In the genomic region with DNA sequence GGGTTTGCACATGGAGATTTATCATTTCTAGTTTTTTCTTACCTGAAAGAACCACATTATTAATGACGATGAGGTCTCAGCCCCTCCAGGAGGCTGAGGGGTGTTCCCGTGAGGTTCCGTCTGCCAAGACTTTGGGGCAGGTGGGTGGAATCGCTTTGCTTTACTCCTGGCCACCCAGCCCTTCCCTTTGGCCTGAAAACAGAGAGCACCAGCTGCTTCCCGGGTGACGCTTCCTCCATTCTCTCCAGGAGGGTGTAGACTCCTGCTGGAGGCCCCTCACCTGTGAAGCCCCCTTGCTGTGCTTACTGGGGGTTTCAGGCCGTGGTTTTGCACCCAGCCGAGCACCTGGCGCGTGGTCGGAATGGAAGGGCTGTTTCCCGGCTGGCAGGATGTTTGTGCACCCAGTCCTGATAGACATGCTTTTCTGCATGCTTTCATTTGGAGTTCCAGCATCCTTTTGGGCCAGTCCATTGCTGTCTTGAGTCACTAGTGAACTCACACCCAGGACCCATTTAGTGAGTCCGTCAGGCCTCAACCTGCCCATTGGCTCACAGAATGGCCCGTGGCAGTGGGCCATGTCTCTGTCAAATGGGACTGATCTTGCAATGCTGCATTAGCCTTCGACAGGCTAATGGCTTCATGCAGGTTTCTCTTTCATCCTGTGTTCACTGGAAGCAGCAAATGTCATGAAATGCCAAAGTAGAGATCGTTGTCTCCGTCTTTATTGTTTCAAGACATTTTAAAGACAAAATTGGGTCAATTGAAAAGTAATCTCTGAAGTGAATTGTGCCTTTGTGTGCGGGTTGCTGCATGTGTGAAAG, we compare ENCODE assay signal across 17 cellular contexts.
DNase-seq lines count a peak whose midpoint lies in the region; ATAC-seq, FAIRE-seq and TF ChIP-seq lines count a peak whose summit lies in the region.
"Had no signal": no experiment of that assay in that cellular context is flagged by ENCODE, and none has a peak within 500 bp of the region (broad histone marks: within the 10 kb centered on the region; RNA-seq: fewer than 3 reads in every experiment).

No MANE protein-coding gene starts in this region.

- H3K36me3 ChIP-seq in keratinocyte (ENCODE audit: control insufficient read depth in 2 of 2, extremely low read depth in 1 of 2, insufficient read depth in 2 of 2, low read length in 2 of 2): no peaks in the 10 kb centered on the region
- H3K36me3 ChIP-seq: right lobe of liver had no signal

- peak; percentile 66 for FAIRE-seq in keratinocyte (lab: Jason Lieb, UNC)
- FAIRE-seq: HepG2 had no signal

- POLR2A ChIA-PET in activated CD8-positive, alpha-beta T cell treated with anti-CD3 and anti-CD28 coated beads, Interleukin-2, amount 10 ng/mL, durations not matched to agents 7 days and 5 days (lab: Charles Lee): no interaction called here

- TF ChIP-seq CTCF in natural killer cell (IDR thresholded peaks at IDR 0.05) (no peak), keratinocyte (optimal IDR thresholded peaks at IDR 0.05 in 1 of 3, IDR thresholded peaks at IDR 0.05 in 1 of 3, conservative IDR thresholded peaks at IDR 0.05 in 1 of 3; ENCODE audit: extremely low read depth in 1 of 3, insufficient read depth in 2 of 3, low read length in 3 of 3) (no peak), HFFc6 (IDR thresholded peaks at IDR 0.05) (no peak)

- peak overlapping the region in 1 of 2 donors; percentile 11 for H3K27ac Mint-ChIP-seq in natural killer cell treated with Interleukin-12 subunit alpha and Interleukin-12 subunit beta and Interleukin-15 and Interleukin-18, amount 100 ng/mL, for 72 hours
- peak overlapping the region in 1 of 2 donors; percentile 33 for H3K27ac Mint-ChIP-seq in natural killer cell
- peak overlapping the region; percentile 48 for H3K27ac Mint-ChIP-seq in activated CD8-positive, alpha-beta T cell treated with anti-CD3 and anti-CD28 coated beads, Interleukin-2, amount 10 ng/mL, durations not matched to agents 7 days and 5 days
- no peak overlapping the region for H3K27ac Mint-ChIP-seq in HFFc6

- CTCF ChIA-PET in activated CD8-positive, alpha-beta T cell treated with anti-CD3 and anti-CD28 coated beads, Interleukin-2, amount 10 ng/mL, durations not matched to agents 7 days and 5 days (lab: Charles Lee): no interaction called here

- H3K9me1 ChIP-seq in keratinocyte (ENCODE audit: control insufficient read depth, extremely low read depth, insufficient read depth, low read length): no peaks in the 10 kb centered on the region

- H3K27me3 ChIP-seq in keratinocyte (ENCODE audit: control insufficient read depth, extremely low read depth, insufficient read depth, low read length): no peaks in the 10 kb centered on the region
- H3K27me3 ChIP-seq: right lobe of liver had no signal

- no peak overlapping the region for H3K27ac ChIP-seq in keratinocyte (ENCODE audit: control insufficient read depth, insufficient read depth, low read length)
- H3K27ac ChIP-seq: right lobe of liver had no signal

- no peaks in the 10 kb centered on the region for H3K9me3 ChIP-seq in keratinocyte (ENCODE audit: control insufficient read depth, low read depth, low read length)
- H3K9me3 ChIP-seq: right lobe of liver had no signal

- no peaks in the 10 kb centered on the region for H4K20me1 ChIP-seq in keratinocyte (ENCODE audit: control insufficient read depth, extremely low read depth, insufficient read depth, low read length)

- H3K9ac ChIP-seq in keratinocyte (ENCODE audit: control insufficient read depth, extremely low read depth, insufficient read depth, low read length): no peak overlapping the region

- dilution Hi-C loops in keratinocyte (cut with MboI; ENCODE audit: extremely low pct_ligation_motif_present, low sequenced_read_pairs): no loop called here

- no peak for ATAC-seq in natural killer cell treated with Interleukin-12 subunit alpha and Interleukin-12 subunit beta and Interleukin-15 and Interleukin-18, amount 100 ng/mL, for 72 hours
- ATAC-seq in natural killer cell (no peak), HG03039 (IDR thresholded peaks at IDR 0.05; ENCODE audit: unreplicated experiment) (no peak), HG02798 (IDR thresholded peaks at IDR 0.05; ENCODE audit: poor library complexity, unreplicated experiment) (no peak)
- ATAC-seq in activated CD8-positive, alpha-beta T cell treated with anti-CD3 and anti-CD28 coated beads, Interleukin-2, amount 10 ng/mL, durations not matched to agents 7 days and 5 days: no peak
- ATAC-seq: HepG2 had no signal

- H3K4me2 ChIP-seq in keratinocyte (ENCODE audit: control insufficient read depth, extremely low read depth, insufficient read depth, low read depth, low read length): peak overlapping the region; percentile 54

- peaks cover 9% of the 10 kb centered on the region for H3K4me1 ChIP-seq in keratinocyte (ENCODE audit: control insufficient read depth, extremely low read depth, insufficient read depth, low read length)
- H3K4me1 ChIP-seq: right lobe of liver had no signal

- H3K4me3 ChIP-seq in keratinocyte (ENCODE audit: control insufficient read depth in 2 of 3, extremely low read depth in 1 of 3, insufficient read depth in 2 of 3, low read depth in 1 of 3, low read length in 3 of 3): no peak overlapping the region
- H3K4me3 ChIP-seq: right lobe of liver had no signal

- H3K79me2 ChIP-seq in keratinocyte (ENCODE audit: control insufficient read depth, insufficient read depth, low read length): no peaks in the 10 kb centered on the region

- no peaks in the 10 kb centered on the region for H3K36me3 Mint-ChIP-seq in natural killer cell treated with Interleukin-12 subunit alpha and Interleukin-12 subunit beta and Interleukin-15 and Interleukin-18, amount 100 ng/mL, for 72 hours
- H3K36me3 Mint-ChIP-seq in natural killer cell (no peaks in the 10 kb centered on the region), HFFc6 (ENCODE audit: low read depth) (no peaks in the 10 kb centered on the region)
- no peaks in the 10 kb centered on the region for H3K36me3 Mint-ChIP-seq in activated CD8-positive, alpha-beta T cell treated with anti-CD3 and anti-CD28 coated beads, Interleukin-2, amount 10 ng/mL, durations not matched to agents 7 days and 5 days (ENCODE audit: low read depth)

- no peak overlapping the region for H2AFZ ChIP-seq in keratinocyte (ENCODE audit: control insufficient read depth, low read length)

- intact Hi-C loops in natural killer cell (cut with micrococcal nuclease): no loop called here

- H3K4me3 Mint-ChIP-seq in natural killer cell treated with Interleukin-12 subunit alpha and Interleukin-12 subunit beta and Interleukin-15 and Interleukin-18, amount 100 ng/mL, for 72 hours: no peak overlapping the region
- H3K4me3 Mint-ChIP-seq in natural killer cell: no peak overlapping the region
- H3K4me3 Mint-ChIP-seq in activated CD8-positive, alpha-beta T cell treated with anti-CD3 and anti-CD28 coated beads, Interleukin-2, amount 10 ng/mL, durations not matched to agents 7 days and 5 days: no peak overlapping the region
- no peak overlapping the region for H3K4me3 Mint-ChIP-seq in HFFc6

- no peaks in the 10 kb centered on the region for H3K9me3 Mint-ChIP-seq in natural killer cell treated with Interleukin-12 subunit alpha and Interleukin-12 subunit beta and Interleukin-15 and Interleukin-18, amount 100 ng/mL, for 72 hours
- H3K9me3 Mint-ChIP-seq in natural killer cell (no peaks in the 10 kb centered on the region), HFFc6 (no peaks in the 10 kb centered on the region)
- H3K9me3 Mint-ChIP-seq in activated CD8-positive, alpha-beta T cell treated with anti-CD3 and anti-CD28 coated beads, Interleukin-2, amount 10 ng/mL, durations not matched to agents 7 days and 5 days (ENCODE audit: insufficient read depth): no peaks in the 10 kb centered on the region

- H3K4me1 Mint-ChIP-seq in natural killer cell treated with Interleukin-12 subunit alpha and Interleukin-12 subunit beta and Interleukin-15 and Interleukin-18, amount 100 ng/mL, for 72 hours (ENCODE audit: low read depth in 2 of 2): peaks cover 5 to 6% of the 10 kb centered on the region in 2 donors
- H3K4me1 Mint-ChIP-seq in natural killer cell: peaks cover 10 to 16% of the 10 kb centered on the region in 2 donors
- H3K4me1 Mint-ChIP-seq in activated CD8-positive, alpha-beta T cell treated with anti-CD3 and anti-CD28 coated beads, Interleukin-2, amount 10 ng/mL, durations not matched to agents 7 days and 5 days (ENCODE audit: low read depth): no peaks in the 10 kb centered on the region
- H3K4me1 Mint-ChIP-seq in HFFc6 (ENCODE audit: low read depth): no peaks in the 10 kb centered on the region

- H3K27me3 Mint-ChIP-seq in natural killer cell treated with Interleukin-12 subunit alpha and Interleukin-12 subunit beta and Interleukin-15 and Interleukin-18, amount 100 ng/mL, for 72 hours: no peaks in the 10 kb centered on the region
- H3K27me3 Mint-ChIP-seq in natural killer cell (ENCODE audit: low read depth in 2 of 2): no peaks in the 10 kb centered on the region
- H3K27me3 Mint-ChIP-seq in activated CD8-positive, alpha-beta T cell treated with anti-CD3 and anti-CD28 coated beads, Interleukin-2, amount 10 ng/mL, durations not matched to agents 7 days and 5 days (ENCODE audit: low read depth): no peaks in the 10 kb centered on the region
- H3K27me3 Mint-ChIP-seq in HFFc6 (ENCODE audit: insufficient read depth): no peaks in the 10 kb centered on the region; the same call in none of the 2 replicates

- DNase-seq in natural killer cell treated with Interleukin-12 subunit alpha and Interleukin-12 subunit beta and Interleukin-15 and Interleukin-18, amount 100 ng/mL, for 72 hours (ENCODE audit: low spot score): peak; percentile 55
- DNase-seq in natural killer cell: no peak
- no peak for DNase-seq in activated CD8-positive, alpha-beta T cell treated with anti-CD3 and anti-CD28 coated beads, Interleukin-2, amount 10 ng/mL, durations not matched to agents 7 days and 5 days
- DNase-seq in keratinocyte (ENCODE audit: low read depth, low spot score): no peak
- DNase-seq in T1000 (lab: John Stamatoyannopoulos, UW): no peak
- DNase-seq in HFFc6: no peak
- DNase-seq: activated CD4-positive, alpha-beta T cell treated with anti-CD3 and anti-CD28 coated beads for 48 hours; caudate nucleus; effector CD4-positive, alpha-beta T cell; hypothalamus; kidney glomerular epithelial cell; NCI-H526; nucleus accumbens had no signal
